In the genomic region with DNA sequence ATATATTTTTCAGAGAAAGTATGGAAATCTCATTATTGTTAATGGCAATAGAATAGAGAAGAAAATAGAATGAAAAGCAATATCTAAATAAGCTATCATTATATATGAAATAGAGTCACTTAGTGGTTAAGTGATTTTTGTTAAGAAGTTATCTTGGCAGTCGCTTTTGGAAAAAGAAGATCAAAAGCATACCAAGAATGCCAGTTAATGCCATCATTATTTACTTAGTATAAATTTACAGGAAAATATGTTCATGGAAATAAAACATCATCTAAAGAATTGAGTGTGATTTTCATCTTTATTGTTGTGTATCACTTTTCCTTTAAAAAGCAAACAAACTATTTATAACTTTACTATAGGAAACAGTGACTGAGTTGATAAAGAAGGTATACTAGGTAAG, we compare ENCODE assay signal across 8 cellular contexts.
"Had no signal": no experiment of that assay in that cellular context is flagged by ENCODE, and none has a peak within 500 bp of the region (broad histone marks: within the 10 kb centered on the region; RNA-seq: fewer than 3 reads in every experiment).

No MANE protein-coding gene starts in this region.

- DNase-seq: H9, HCEC 1CT, IMR-90 had no signal

- H3K4me3 ChIP-seq: GM23338, K562 had no signal

- H3K4me2 ChIP-seq: GM23338 had no signal

- H2AFZ ChIP-seq: GM23338 had no signal

- FAIRE-seq: H1, H54, HTR-8/SVneo, K562 had no signal
